Comparison of ENCODE assay signal across 23 cellular contexts in genomic region chr10:87733081-87733480, GRCh38.
"Had no signal": no experiment of that assay in that cellular context is flagged by ENCODE, and none has a peak within 500 bp of the region (broad histone marks: within the 10 kb centered on the region; RNA-seq: fewer than 3 reads in every experiment).

No MANE protein-coding gene starts in this region.

- H3K4me3 ChIP-seq: coronary artery, dorsolateral prefrontal cortex, gastrocnemius medialis, left lung, lower lobe of right lung, prostate gland, testis, tibial nerve had no signal

- H3K9ac ChIP-seq: parathyroid adenoma had no signal

- H3K4me1 Mint-ChIP-seq: stimulated activated naive CD8-positive, alpha-beta T cell treated with anti-CD3 and anti-CD28 coated beads, Interleukin-15, amount 100 ng/mL, for 72 hours had no signal

- H3K27me3 Mint-ChIP-seq: stimulated activated naive B cell treated with anti-CD40 and anti-IgM and Interleukin-4, amounts not matched to agents 10 μg/mL and 1 μg/mL and 100 μg/mL, for 72 hours had no signal

- H3K27ac Mint-ChIP-seq: naive B cell; nephron; stimulated activated naive B cell treated with anti-CD40 and anti-IgM and Interleukin-4, amounts not matched to agents 10 μg/mL and 1 μg/mL and 100 μg/mL, for 72 hours; stimulated activated naive CD8-positive, alpha-beta T cell treated with anti-CD3 and anti-CD28 coated beads, Interleukin-15, amount 100 ng/mL, for 72 hours had no signal

- H2AFZ ChIP-seq: parathyroid adenoma had no signal

- H3K36me3 Mint-ChIP-seq: naive B cell; stimulated activated naive B cell treated with anti-CD40 and anti-IgM and Interleukin-4, amounts not matched to agents 10 μg/mL and 1 μg/mL and 100 μg/mL, for 72 hours had no signal

- ATAC-seq: esophagus mucosa; gastrocnemius medialis; left lung; lower lobe of right lung; sciatic nerve; stimulated activated naive B cell treated with anti-CD40 and anti-IgM and Interleukin-4, amounts not matched to agents 10 μg/mL and 1 μg/mL and 100 μg/mL, for 72 hours; stimulated activated naive CD8-positive, alpha-beta T cell treated with anti-CD3 and anti-CD28 coated beads, Interleukin-15, amount 100 ng/mL, for 72 hours had no signal

- H3K36me3 ChIP-seq: gastrocnemius medialis, left lung, prostate gland, tibial nerve had no signal

- H3K4me1 ChIP-seq: gastrocnemius medialis, parathyroid adenoma, prostate gland had no signal

- H3K27me3 ChIP-seq: dorsolateral prefrontal cortex, gastrocnemius medialis, left lung, testis, tibial nerve had no signal

- H3K79me2 ChIP-seq: parathyroid adenoma had no signal

- H3K9me3 ChIP-seq: gastrocnemius medialis, left lung, lower lobe of right lung, prostate gland, testis, tibial nerve had no signal

- DNase-seq: caudate nucleus; dorsolateral prefrontal cortex; effector CD8-positive, alpha-beta T cell; gastrocnemius medialis; glutamatergic neuron; hippocampal formation; left lung; lower lobe of right lung; mesenchymal stem cell; naive B cell; occipital lobe; stimulated activated CD4-positive, alpha-beta T cell treated with anti-CD3 and anti-CD28 coated beads, Interleukin-2, amount 100 ng/mL, for 24 hours; stimulated activated CD4-positive, alpha-beta T cell treated with anti-CD3 and anti-CD28 coated beads, Interleukin-4, amount 100 ng/mL, for 4 hours; stimulated activated naive B cell treated with anti-CD40 and anti-IgM and Interleukin-4, amounts not matched to agents 10 μg/mL and 1 μg/mL and 100 μg/mL, for 72 hours; stimulated activated naive CD8-positive, alpha-beta T cell treated with anti-CD3 and anti-CD28 coated beads, Interleukin-15, amount 100 ng/mL, for 72 hours; testis had no signal

- H3K4me3 Mint-ChIP-seq: naive B cell; nephron; stimulated activated naive B cell treated with anti-CD40 and anti-IgM and Interleukin-4, amounts not matched to agents 10 μg/mL and 1 μg/mL and 100 μg/mL, for 72 hours; stimulated activated naive CD8-positive, alpha-beta T cell treated with anti-CD3 and anti-CD28 coated beads, Interleukin-15, amount 100 ng/mL, for 72 hours had no signal

- H3K9me3 Mint-ChIP-seq: naive B cell; nephron; stimulated activated naive B cell treated with anti-CD40 and anti-IgM and Interleukin-4, amounts not matched to agents 10 μg/mL and 1 μg/mL and 100 μg/mL, for 72 hours; stimulated activated naive CD8-positive, alpha-beta T cell treated with anti-CD3 and anti-CD28 coated beads, Interleukin-15, amount 100 ng/mL, for 72 hours had no signal

- H3K27ac ChIP-seq: coronary artery, dorsolateral prefrontal cortex, gastrocnemius medialis, left lung, lower lobe of right lung, parathyroid adenoma, prostate gland, testis, tibial nerve had no signal
